9 cellular contexts compared by ENCODE assay signal in genomic region chr6:52571099-52571755, GRCh38. TPM values are rescaled to one million over a fixed set of nuclear protein-coding genes. Genes with fewer than 3 reads are reported as not detected.
DNase-seq lines count a peak whose midpoint lies in the region; ATAC-seq and TF ChIP-seq lines count a peak whose summit lies in the region.
"Had no signal": no experiment of that assay in that cellular context is flagged by ENCODE, and none has a peak within 500 bp of the region (broad histone marks: within the 10 kb centered on the region; RNA-seq: fewer than 3 reads in every experiment).

No MANE protein-coding gene starts in this region.

- H3K79me2 ChIP-seq in GM23338 (replicated peaks; ENCODE audit: insufficient read depth): peaks cover 94% of the 10 kb centered on the region

- H3K4me1 ChIP-seq in GM23338 (ENCODE audit: insufficient read depth) (peaks cover 69% of the 10 kb centered on the region), SJCRH30 (peaks cover 68% of the 10 kb centered on the region), cardiac muscle cell (ENCODE audit: low read depth) (peaks cover 52% of the 10 kb centered on the region), skeletal muscle satellite cell (ENCODE audit: control insufficient read depth, insufficient read depth, low read length) (peaks cover 82% of the 10 kb centered on the region)

- H3K9me2 ChIP-seq in GM23338 (ENCODE audit: insufficient read depth): 0 out of 2 replicates have a peak, but pooled peaks cover 4% of the 10 kb centered on the region

- H3K9me3 Mint-ChIP-seq in GM23338: no peaks in the 10 kb centered on the region
- H3K9me3 Mint-ChIP-seq: activated CD8-positive, alpha-beta T cell treated with anti-CD3 and anti-CD28 coated beads for 36 hours had no signal

- H3K27ac Mint-ChIP-seq in GM23338: no peak overlapping the region
- H3K27ac Mint-ChIP-seq: activated CD8-positive, alpha-beta T cell treated with anti-CD3 and anti-CD28 coated beads for 36 hours had no signal

- H3K27me3 ChIP-seq in GM23338 (ENCODE audit: insufficient read depth): no peaks in the 10 kb centered on the region
- no peaks in the 10 kb centered on the region for H3K27me3 ChIP-seq in SJCRH30
- no peaks in the 10 kb centered on the region for H3K27me3 ChIP-seq in cardiac muscle cell
- H3K27me3 ChIP-seq in skeletal muscle satellite cell (ENCODE audit: control insufficient read depth, insufficient read depth, low read length): no peaks in the 10 kb centered on the region

- ATAC-seq in GM23338 (no peak), HG03159 (IDR thresholded peaks at IDR 0.05; ENCODE audit: unreplicated experiment) (no peak), HG02642 (IDR thresholded peaks at IDR 0.05; ENCODE audit: poor library complexity, unreplicated experiment) (no peak)
- ATAC-seq: activated CD8-positive, alpha-beta T cell treated with anti-CD3 and anti-CD28 coated beads for 36 hours had no signal

- H3K4me2 ChIP-seq in GM23338 (no peak overlapping the region), skeletal muscle satellite cell (ENCODE audit: low read length) (peak overlapping the region; percentile 92)

- H3K9me3 ChIP-seq in SJCRH30 (replicated peaks): no peaks in the 10 kb centered on the region
- H3K9me3 ChIP-seq in cardiac muscle cell (ENCODE audit: low read depth): no peaks in the 10 kb centered on the region
- H3K9me3 ChIP-seq in skeletal muscle satellite cell (replicated peaks; ENCODE audit: low read length): no peaks in the 10 kb centered on the region

- DNase-seq in GM23338 (ENCODE audit: low spot score) (peak; percentile 47), SJCRH30 (peak; percentile 86 to 93), cardiac muscle cell (ENCODE audit: low read depth in 1 of 2, low spot score in 1 of 2) (no peak), DMS153 (lab: John Stamatoyannopoulos, UW) (no peak), COLO668 (lab: John Stamatoyannopoulos, UW; ENCODE audit: unreplicated experiment) (no peak)
- DNase-seq: activated CD8-positive, alpha-beta T cell treated with anti-CD3 and anti-CD28 coated beads for 36 hours had no signal

- peaks cover 1% of the 10 kb centered on the region; the same call in 1 of the 2 replicates for H3F3A ChIP-seq in GM23338 (replicated peaks; ENCODE audit: low read depth)

- no peaks in the 10 kb centered on the region; the same call in 1 of the 2 replicates for H4K20me1 ChIP-seq in GM23338 (replicated peaks; ENCODE audit: insufficient read depth)

- no peak overlapping the region for H3K4me3 Mint-ChIP-seq in GM23338
- H3K4me3 Mint-ChIP-seq: activated CD8-positive, alpha-beta T cell treated with anti-CD3 and anti-CD28 coated beads for 36 hours had no signal

- no peak for TF ChIP-seq CTCF in GM23338 (conservative IDR thresholded peaks at IDR 0.05; ENCODE audit: low read depth in 2 of 2)
- TF ChIP-seq CTCF in cardiac muscle cell (IDR thresholded peaks at IDR 0.05; ENCODE audit: low read depth, low read length): no peak

- H3K9ac ChIP-seq in skeletal muscle satellite cell (ENCODE audit: low read depth, low read length): peak overlapping the region; percentile 71

- no peaks in the 10 kb centered on the region; the same call in 1 of the 3 replicates for H3K36me3 Mint-ChIP-seq in GM23338 (ENCODE audit: low read depth)

- peaks cover 83% of the 10 kb centered on the region for H3K4me1 Mint-ChIP-seq in GM23338

- H3K27ac ChIP-seq in GM23338 (ENCODE audit: low read depth): no peak overlapping the region
- H3K27ac ChIP-seq in SJCRH30: peak overlapping the region; percentile 48
- H3K27ac ChIP-seq in cardiac muscle cell: peak overlapping the region; percentile 49

- peaks cover 7% of the 10 kb centered on the region for H3K27me3 Mint-ChIP-seq in GM23338 (ENCODE audit: insufficient read depth, low read depth, poor library complexity)
- H3K27me3 Mint-ChIP-seq: activated CD8-positive, alpha-beta T cell treated with anti-CD3 and anti-CD28 coated beads for 36 hours had no signal

- H3K4me3 ChIP-seq in GM23338 (no peak overlapping the region), SJCRH30 (peak overlapping the region; percentile 0; the same call in 1 of the 2 replicates), cardiac muscle cell (no peak overlapping the region), skeletal muscle satellite cell (ENCODE audit: low read length) (peak overlapping the region; percentile 54)

- no peak overlapping the region for H2AFZ ChIP-seq in GM23338

- H3K36me3 ChIP-seq in GM23338 (ENCODE audit: insufficient read depth) (no peaks in the 10 kb centered on the region), SJCRH30 (no peaks in the 10 kb centered on the region), cardiac muscle cell (no peaks in the 10 kb centered on the region), skeletal muscle satellite cell (ENCODE audit: insufficient read depth, low read length) (peaks cover 75% of the 10 kb centered on the region)

TF ChIP-seq in GM23338, 12 proteins besides CTCF, POLR2A, EP300 and RAD21:
- TF ChIP-seq POLR2AphosphoS5 (IDR thresholded peaks at IDR 0.05; ENCODE audit: low read depth) (no peak), NANOG (IDR thresholded peaks at IDR 0.05; ENCODE audit: borderline replicate concordance) (no peak), EZH2phosphoT487 (IDR thresholded peaks at IDR 0.05; ENCODE audit: unreplicated experiment) (no peak), STAT1 (IDR thresholded peaks at IDR 0.05; ENCODE audit: unreplicated experiment) (no peak), ZNF331 (CRISPR knock-in tag; IDR thresholded peaks at IDR 0.05; ENCODE audit: low read depth) (no peak), REST (IDR thresholded peaks at IDR 0.05; ENCODE audit: unreplicated experiment) (no peak), ZNF114 (CRISPR knock-in tag; IDR thresholded peaks at IDR 0.05) (no peak)

RNA-seq across cellular contexts. Expression of gene TRAM2, which starts 5.6 kb away (rescaled TPM):
- total RNA-seq in GM23338 (2014; rRNA removed; shearing (Covaris generic)): 12.4 and 14.0 TPM in 2 replicates
- 3.9 and 4.0 TPM in 2 replicates for polyA plus RNA-seq in GM23338 (2016; fragmentation: Nextera tagmentation; extraction: Ambion mirVana)
- total RNA-seq in SJCRH30 (2014; rRNA removed; shearing (Covaris generic)): 28.4 and 28.8 TPM in 2 replicates
- total RNA-seq in cardiac muscle cell: 6.6 and 7.0 TPM in 2 replicates
- polyA plus RNA-seq in cardiac muscle cell: 4.5 and 7.7 TPM in 2 replicates
- 117 and 131 TPM in 2 replicates for total RNA-seq in skeletal muscle satellite cell (2012; rRNA removed)

Comparison
In these comparisons a context has a peak if more than half of its experiments do, and no peak if none do; other contexts are left out.
1. DNase-seq: peak in GM23338 (single experiment) and SJCRH30 (2 of 2); none in cardiac muscle cell (0 of 2), DMS153 (single experiment) and COLO668 (single experiment).
2. H3K4me3 ChIP-seq: peak in SJCRH30 (single experiment) and skeletal muscle satellite cell (single experiment); none in GM23338 (single experiment) and cardiac muscle cell (single experiment).